ENCODE assay signal across 7 cellular contexts in the genomic region with DNA sequence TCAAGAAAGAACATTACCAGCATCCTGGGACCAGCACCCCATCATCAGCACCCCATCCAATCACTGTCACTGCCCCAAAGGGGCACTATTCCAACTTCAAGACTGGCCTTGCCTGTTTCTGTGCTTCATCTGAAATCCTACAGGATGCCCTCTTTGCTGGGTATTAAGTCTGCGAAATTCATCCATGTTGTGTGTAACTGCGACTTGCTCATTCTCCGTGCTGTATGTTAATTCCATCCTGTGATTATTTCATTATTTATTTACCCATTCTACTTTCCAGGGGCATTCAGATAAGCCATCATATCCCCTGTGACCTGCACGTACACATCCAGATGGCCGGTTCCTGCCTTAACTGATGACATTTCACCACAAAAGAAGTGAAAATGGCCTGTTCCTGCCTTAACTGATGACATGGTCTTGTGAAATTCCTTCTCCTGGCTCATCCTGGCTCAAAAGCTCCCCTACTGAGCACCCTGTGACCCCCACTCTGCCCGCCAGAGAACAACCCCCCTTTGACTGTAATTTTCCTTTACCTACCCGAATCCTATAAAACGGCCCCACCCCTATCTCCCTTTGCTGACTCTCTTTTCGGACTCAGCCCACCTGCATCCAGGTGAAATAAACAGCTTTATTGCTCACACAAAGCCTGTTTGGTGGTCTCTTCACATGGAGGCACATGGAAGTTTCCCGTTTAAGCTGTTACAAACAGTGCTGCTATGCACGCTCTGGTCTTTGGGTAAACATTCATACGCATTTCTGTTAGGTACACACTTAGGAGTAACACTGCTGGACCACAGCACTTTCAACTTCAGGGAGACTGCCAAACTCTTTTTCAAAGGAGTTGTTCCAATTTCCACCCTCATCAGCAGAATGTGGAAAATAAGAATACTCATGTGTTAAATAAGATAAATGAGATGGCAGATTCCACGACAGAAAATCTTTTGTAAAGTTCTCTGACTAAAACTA.
DNase-seq lines count a peak whose midpoint lies in the region; ATAC-seq and TF ChIP-seq lines count a peak whose summit lies in the region.
"Not testable (repeated sequence)": the region's sequence is repeated elsewhere in the genome, so short reads cannot be mapped to it uniquely, and the experiment has no call there.

No MANE protein-coding gene starts in this region.

- not testable (repeated sequence) for H3K79me2 ChIP-seq in GM23338 (replicated peaks; ENCODE audit: insufficient read depth); hepatocyte
- H3K79me2 ChIP-seq in PC-9 (ENCODE audit: low read depth), result peaks cover 24% of the 10 kb centered on the region

- POLR2A ChIA-PET in PC-9 (lab: Charles Lee; ENCODE audit: unreplicated experiment), result not testable (repeated sequence)

- H3K27ac Mint-ChIP-seq in GM23338, result peak overlapping the region; percentile 45; the same call in 1 of the 2 replicates
- H3K27ac Mint-ChIP-seq in dendritic cell treated with granulocyte-macrophage colony-stimulating factor and Interleukin-4, amounts not matched to agents 40 ng/mL and 50 ng/mL, for 4 days, result peak overlapping the region; percentile 70

- not testable (repeated sequence) for H3K4me3 Mint-ChIP-seq in GM23338; dendritic cell treated with granulocyte-macrophage colony-stimulating factor and Interleukin-4, amounts not matched to agents 40 ng/mL and 50 ng/mL, for 4 days

- ATAC-seq in GM23338, result not testable (repeated sequence)
- peak; percentile 38 for ATAC-seq in omental fat pad (ENCODE audit: low FRiP score)

- not testable (repeated sequence) for H3K9me3 ChIP-seq in PC-9 (ENCODE audit: insufficient read depth, low read depth); hepatocyte (ENCODE audit: low read depth); suprapubic skin

- H3K4me3 ChIP-seq in GM23338; PC-9; astrocyte of the cerebellum (ENCODE audit: low read depth, low read length); hepatocyte; suprapubic skin: not testable (repeated sequence)

- CTCF ChIA-PET in PC-9 (lab: Charles Lee), result not testable (repeated sequence)

- peak overlapping the region; percentile 53; the same call in 1 of the 2 replicates for H3K27ac ChIP-seq in GM23338 (ENCODE audit: low read depth)
- H3K27ac ChIP-seq in PC-9, result peak overlapping the region; percentile 96
- H3K27ac ChIP-seq in hepatocyte, result peak overlapping the region; percentile 46
- peak overlapping the region; percentile 42 for H3K27ac ChIP-seq in suprapubic skin

- H3K4me1 ChIP-seq in GM23338 (ENCODE audit: insufficient read depth), result peaks cover 35% of the 10 kb centered on the region
- H3K4me1 ChIP-seq in PC-9 (replicated peaks; ENCODE audit: insufficient read depth), result peaks cover 84% of the 10 kb centered on the region
- peaks cover 32% of the 10 kb centered on the region for H3K4me1 ChIP-seq in hepatocyte (ENCODE audit: insufficient read depth)
- H3K4me1 ChIP-seq in suprapubic skin, result peaks cover 44% of the 10 kb centered on the region

- not testable (repeated sequence) for H2AFZ ChIP-seq in GM23338, PC-9, hepatocyte

- in situ Hi-C loops in astrocyte of the cerebellum (cut with HindIII; ENCODE audit: low sequenced_read_pairs), result not testable (repeated sequence)

- peaks cover 47% of the 10 kb centered on the region for H3K4me1 Mint-ChIP-seq in GM23338
- peaks cover 54% of the 10 kb centered on the region for H3K4me1 Mint-ChIP-seq in dendritic cell treated with granulocyte-macrophage colony-stimulating factor and Interleukin-4, amounts not matched to agents 40 ng/mL and 50 ng/mL, for 4 days (ENCODE audit: low read depth)

- H3K9me3 Mint-ChIP-seq in GM23338; dendritic cell treated with granulocyte-macrophage colony-stimulating factor and Interleukin-4, amounts not matched to agents 40 ng/mL and 50 ng/mL, for 4 days: not testable (repeated sequence)

- not testable (repeated sequence) for H3K27me3 Mint-ChIP-seq in GM23338 (ENCODE audit: insufficient read depth, low read depth, poor library complexity); dendritic cell treated with granulocyte-macrophage colony-stimulating factor and Interleukin-4, amounts not matched to agents 40 ng/mL and 50 ng/mL, for 4 days

- 74% methylated on average over 12 of the region's 13 CpGs for WGBS in hepatocyte (ENCODE audit: low lambda C conversion rate, missing lambda C conversion rate)
- 82% methylated on average over 13 of the region's 13 CpGs for WGBS in suprapubic skin

- not testable (repeated sequence) for TF ChIP-seq CTCF in GM23338 (conservative IDR thresholded peaks at IDR 0.05; ENCODE audit: low read depth in 2 of 2); PC-9 (conservative IDR thresholded peaks at IDR 0.05); astrocyte of the cerebellum (IDR thresholded peaks at IDR 0.05; ENCODE audit: low read depth, low read length, missing control alignments); hepatocyte (IDR thresholded peaks at IDR 0.05; ENCODE audit: poor library complexity); omental fat pad (IDR thresholded peaks at IDR 0.05); suprapubic skin (IDR thresholded peaks at IDR 0.05)

- not testable (repeated sequence) for TF ChIP-seq EP300 in suprapubic skin (IDR thresholded peaks at IDR 0.05)

- H3K9me2 ChIP-seq in GM23338 (ENCODE audit: insufficient read depth); PC-9 (ENCODE audit: insufficient read depth); hepatocyte (replicated peaks; ENCODE audit: insufficient read depth): not testable (repeated sequence)

- not testable (repeated sequence) for H3F3A ChIP-seq in GM23338 (replicated peaks; ENCODE audit: low read depth)
- peaks cover 55% of the 10 kb centered on the region for H3F3A ChIP-seq in PC-9 (ENCODE audit: insufficient read depth, low read depth)

- H3K27me3 ChIP-seq in GM23338 (ENCODE audit: insufficient read depth); PC-9 (ENCODE audit: insufficient read depth, low read depth); hepatocyte; suprapubic skin: not testable (repeated sequence)

- not testable (repeated sequence) for BruUV-seq in PC-9 (replicated peaks; lab: Mats Ljungman, UMichigan)

- DNase-seq in GM23338 (ENCODE audit: low spot score); PC-9; hepatocyte (ENCODE audit: low spot score); omental fat pad (ENCODE audit: low spot score); suprapubic skin (ENCODE audit: low spot score in 2 of 2): not testable (repeated sequence)
- DNase-seq in astrocyte of the cerebellum (ENCODE audit: low read depth), result peak; percentile 81

- H3K36me3 Mint-ChIP-seq in GM23338 (ENCODE audit: low read depth); dendritic cell treated with granulocyte-macrophage colony-stimulating factor and Interleukin-4, amounts not matched to agents 40 ng/mL and 50 ng/mL, for 4 days (ENCODE audit: low read depth): not testable (repeated sequence)

- intact Hi-C loops in PC-9 (cut with micrococcal nuclease; ENCODE audit: unreplicated experiment), result not testable (repeated sequence)
- intact Hi-C loops in dendritic cell treated with granulocyte-macrophage colony-stimulating factor and Interleukin-4, amounts not matched to agents 40 ng/mL and 50 ng/mL, for 4 days (cut with micrococcal nuclease), result loop anchor here (2.0 to 10.0 kb wide), 2 partner anchors 45 to 125 kb away; no protein-coding TSS in a partner anchor

- TF ChIP-seq POLR2A in suprapubic skin (IDR thresholded peaks at IDR 0.05), result not testable (repeated sequence)

- 0 out of 2 replicates have a peak overlapping the region, but pooled peaks have one; percentile 22 for H3K4me2 ChIP-seq in GM23338
- not testable (repeated sequence) for H3K4me2 ChIP-seq in PC-9, hepatocyte

- not testable (repeated sequence) for H3K36me3 ChIP-seq in GM23338 (ENCODE audit: insufficient read depth); PC-9 (ENCODE audit: low read depth); hepatocyte (replicated peaks; ENCODE audit: insufficient read depth, low read depth); suprapubic skin

- not testable (repeated sequence) for H4K20me1 ChIP-seq in GM23338 (replicated peaks; ENCODE audit: insufficient read depth); PC-9 (ENCODE audit: insufficient read depth); hepatocyte (ENCODE audit: insufficient read depth, poor library complexity, severe bottlenecking)

Comparison
In these comparisons a context has a peak if more than half of its experiments do, and no peak if none do; other contexts are left out.
1. H3K27ac ChIP-seq: peak in every context shown above with its lines; median percentile 96 in PC-9; 53 in GM23338; 46 in hepatocyte; 42 in suprapubic skin.